13 cellular contexts compared by ENCODE assay signal in genomic region chr15:31267161-31268107, GRCh38. TPM values are rescaled to one million over a fixed set of nuclear protein-coding genes. Genes with fewer than 3 reads are reported as not detected.
DNase-seq lines count a peak whose midpoint lies in the region; ATAC-seq and TF ChIP-seq lines count a peak whose summit lies in the region.
"Had no signal": no experiment of that assay in that cellular context is flagged by ENCODE, and none has a peak within 500 bp of the region (broad histone marks: within the 10 kb centered on the region; RNA-seq: fewer than 3 reads in every experiment).

No MANE protein-coding gene starts in this region.

- H3K27me3 ChIP-seq in WERI-Rb-1 (ENCODE audit: insufficient read depth, low read depth, severe bottlenecking): no peaks in the 10 kb centered on the region
- H3K27me3 ChIP-seq in liver (ENCODE audit: control insufficient read depth in 4 of 4, insufficient read depth in 4 of 4, low read length in 3 of 4): no peaks in the 10 kb centered on the region
- no peaks in the 10 kb centered on the region for H3K27me3 ChIP-seq in thymus (ENCODE audit: control insufficient read depth, insufficient read depth)
- H3K27me3 ChIP-seq in foreskin keratinocyte: no peaks in the 10 kb centered on the region
- H3K27me3 ChIP-seq: BE2C, hepatocyte had no signal

- peak; percentile 3 for DNase-seq in activated gamma-delta T cell treated with Interleukin-2 at 50 U/mL for 16 hours
- DNase-seq in activated gamma-delta T cell (lab: John Stamatoyannopoulos, UW): no peak
- no peak for DNase-seq in WERI-Rb-1
- no peak for DNase-seq in foreskin keratinocyte
- DNase-seq in globus pallidus (ENCODE audit: low spot score): no peak
- DNase-seq: BE2C, NCI-H2227 treated with DMSO at 0.1 percent for 48 hours had no signal

- H3K36me3 ChIP-seq in WERI-Rb-1: no peaks in the 10 kb centered on the region
- H3K36me3 ChIP-seq in liver (ENCODE audit: control insufficient read depth in 4 of 4, insufficient read depth in 3 of 4, low read depth in 1 of 4, low read length in 3 of 4): no peaks in the 10 kb centered on the region
- H3K36me3 ChIP-seq in thymus (ENCODE audit: control insufficient read depth, insufficient read depth): no peaks in the 10 kb centered on the region
- H3K36me3 ChIP-seq: BE2C had no signal

- H3K9ac ChIP-seq in liver (ENCODE audit: low read depth in 1 of 2, low read length in 2 of 2): no peak overlapping the region
- H3K9ac ChIP-seq: parathyroid adenoma had no signal

- no peak for ATAC-seq in GM19324 (IDR thresholded peaks at IDR 0.05; ENCODE audit: low FRiP score, unreplicated experiment)
- ATAC-seq in foreskin keratinocyte: no peak

- TF ChIP-seq RAD21 in liver (IDR thresholded peaks at IDR 0.05): no peak

- WGBS in liver: 94% methylated on average over 20 of the region's 20 CpGs
- WGBS in thymus: 77% methylated on average over 20 of the region's 20 CpGs

- H3K27ac ChIP-seq in WERI-Rb-1 (0 out of 2 replicates have a peak overlapping the region, but pooled peaks have one; percentile 64), liver (ENCODE audit: low read depth in 1 of 2, low read length in 2 of 2) (peak overlapping the region; percentile 6 to 23), thymus (ENCODE audit: low read depth) (peak overlapping the region; percentile 83), foreskin keratinocyte (no peak overlapping the region)
- H3K27ac ChIP-seq: hepatocyte, parathyroid adenoma, VCaP had no signal

- no peaks in the 10 kb centered on the region for H3K9me3 ChIP-seq in WERI-Rb-1 (ENCODE audit: severe bottlenecking)
- no peaks in the 10 kb centered on the region for H3K9me3 ChIP-seq in liver (ENCODE audit: control insufficient read depth in 4 of 4, low read length in 3 of 4)
- no peaks in the 10 kb centered on the region for H3K9me3 ChIP-seq in thymus (ENCODE audit: control insufficient read depth)
- H3K9me3 ChIP-seq: BE2C had no signal

- H3K4me1 ChIP-seq in liver (ENCODE audit: control insufficient read depth in 4 of 4, insufficient read depth in 4 of 4, low read length in 3 of 4) (peaks cover 27 to 37% (median 31%) of the 10 kb centered on the region in 4 donors), thymus (ENCODE audit: control insufficient read depth, insufficient read depth, low read length) (peaks cover 87% of the 10 kb centered on the region), foreskin keratinocyte (no peaks in the 10 kb centered on the region)
- H3K4me1 ChIP-seq: parathyroid adenoma had no signal

- H3K4me3 ChIP-seq in WERI-Rb-1 (ENCODE audit: low read depth, low read length) (no peak overlapping the region), liver (ENCODE audit: low read depth in 1 of 3, low read length in 3 of 3) (no peak overlapping the region), thymus (ENCODE audit: low read length) (peak overlapping the region; percentile 36)
- H3K4me3 ChIP-seq: hepatocyte had no signal

- TF ChIP-seq CTCF in WERI-Rb-1 (IDR thresholded peaks at IDR 0.05; ENCODE audit: low read depth, low read length) (no peak), liver (IDR thresholded peaks at IDR 0.05; ENCODE audit: low read depth, low read length, missing input control) (no peak), foreskin keratinocyte (conservative IDR thresholded peaks at IDR 0.05) (no peak)

TF ChIP-seq in liver, 16 proteins besides CTCF, POLR2A, EP300 and RAD21:
- TF ChIP-seq, protein P1, sequence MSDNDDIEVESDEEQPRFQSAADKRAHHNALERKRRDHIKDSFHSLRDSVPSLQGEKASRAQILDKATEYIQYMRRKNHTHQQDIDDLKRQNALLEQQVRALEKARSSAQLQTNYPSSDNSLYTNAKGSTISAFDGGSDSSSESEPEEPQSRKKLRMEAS (IDR thresholded peaks at IDR 0.05): no peak
- TF ChIP-seq JUND (IDR thresholded peaks at IDR 0.05): no peak
- TF ChIP-seq HNF4A (conservative IDR thresholded peaks at IDR 0.05): no peak
- TF ChIP-seq, protein P2, sequence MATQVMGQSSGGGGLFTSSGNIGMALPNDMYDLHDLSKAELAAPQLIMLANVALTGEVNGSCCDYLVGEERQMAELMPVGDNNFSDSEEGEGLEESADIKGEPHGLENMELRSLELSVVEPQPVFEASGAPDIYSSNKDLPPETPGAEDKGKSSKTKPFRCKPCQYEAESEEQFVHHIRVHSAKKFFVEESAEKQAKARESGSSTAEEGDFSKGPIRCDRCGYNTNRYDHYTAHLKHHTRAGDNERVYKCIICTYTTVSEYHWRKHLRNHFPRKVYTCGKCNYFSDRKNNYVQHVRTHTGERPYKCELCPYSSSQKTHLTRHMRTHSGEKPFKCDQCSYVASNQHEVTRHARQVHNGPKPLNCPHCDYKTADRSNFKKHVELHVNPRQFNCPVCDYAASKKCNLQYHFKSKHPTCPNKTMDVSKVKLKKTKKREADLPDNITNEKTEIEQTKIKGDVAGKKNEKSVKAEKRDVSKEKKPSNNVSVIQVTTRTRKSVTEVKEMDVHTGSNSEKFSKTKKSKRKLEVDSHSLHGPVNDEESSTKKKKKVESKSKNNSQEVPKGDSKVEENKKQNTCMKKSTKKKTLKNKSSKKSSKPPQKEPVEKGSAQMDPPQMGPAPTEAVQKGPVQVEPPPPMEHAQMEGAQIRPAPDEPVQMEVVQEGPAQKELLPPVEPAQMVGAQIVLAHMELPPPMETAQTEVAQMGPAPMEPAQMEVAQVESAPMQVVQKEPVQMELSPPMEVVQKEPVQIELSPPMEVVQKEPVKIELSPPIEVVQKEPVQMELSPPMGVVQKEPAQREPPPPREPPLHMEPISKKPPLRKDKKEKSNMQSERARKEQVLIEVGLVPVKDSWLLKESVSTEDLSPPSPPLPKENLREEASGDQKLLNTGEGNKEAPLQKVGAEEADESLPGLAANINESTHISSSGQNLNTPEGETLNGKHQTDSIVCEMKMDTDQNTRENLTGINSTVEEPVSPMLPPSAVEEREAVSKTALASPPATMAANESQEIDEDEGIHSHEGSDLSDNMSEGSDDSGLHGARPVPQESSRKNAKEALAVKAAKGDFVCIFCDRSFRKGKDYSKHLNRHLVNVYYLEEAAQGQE (IDR thresholded peaks at IDR 0.05): no peak
- TF ChIP-seq ZBTB33 (IDR thresholded peaks at IDR 0.05): no peak
- TF ChIP-seq, protein P3, sequence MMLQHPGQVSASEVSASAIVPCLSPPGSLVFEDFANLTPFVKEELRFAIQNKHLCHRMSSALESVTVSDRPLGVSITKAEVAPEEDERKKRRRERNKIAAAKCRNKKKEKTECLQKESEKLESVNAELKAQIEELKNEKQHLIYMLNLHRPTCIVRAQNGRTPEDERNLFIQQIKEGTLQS (IDR thresholded peaks at IDR 0.05): no peak
- no peak for TF ChIP-seq YY1 (IDR thresholded peaks at IDR 0.05)
- no peak for TF ChIP-seq FOXA1 (IDR thresholded peaks at IDR 0.05)
- no peak for TF ChIP-seq SP1 (IDR thresholded peaks at IDR 0.05)
- no peak for TF ChIP-seq HNF4G (IDR thresholded peaks at IDR 0.05)
- TF ChIP-seq FOXA2 (IDR thresholded peaks at IDR 0.05): no peak
- no peak for TF ChIP-seq NR2F2 (IDR thresholded peaks at IDR 0.05)

RNA-seq across cellular contexts. Expression of gene KLF13, which starts 59.2 kb away (rescaled TPM):
- total RNA-seq in liver (10 to 100 TPM; 64.6 to 77.1 TPM), foreskin keratinocyte (57.9 and 58.1 TPM in 2 replicates)
- polyA plus RNA-seq in liver (10 to 100 TPM; 17.4 to 50.5 TPM), thymus (107 TPM), foreskin keratinocyte (54.9 and 55.8 TPM in 2 replicates)
